Comparison of ENCODE assay signal across 1 cellular context in genomic region chr18:3447035-3447894, GRCh38.
TF ChIP-seq lines count a peak whose summit lies in the region.

No MANE protein-coding gene starts in this region.

TF ChIP-seq in H1, 55 proteins besides CTCF, POLR2A, EP300 and RAD21 (continued from another document):
- TF ChIP-seq TAF7 (optimal IDR thresholded peaks at IDR 0.05; ENCODE audit: borderline replicate concordance, low read depth, low read length) (no peak), NANOG (IDR thresholded peaks at IDR 0.05; ENCODE audit: insufficient read depth, low read depth, low read length, poor library complexity, severe bottlenecking) (no peak), KDM4A (IDR thresholded peaks at IDR 0.05; ENCODE audit: low read depth, low read length, severe bottlenecking) (no peak), ATF2 (IDR thresholded peaks at IDR 0.05; ENCODE audit: low read length) (no peak), BACH1 (IDR thresholded peaks at IDR 0.05; ENCODE audit: low read length) (no peak), CEBPB (IDR thresholded peaks at IDR 0.05; ENCODE audit: low read depth, low read length) (no peak), SP1 (IDR thresholded peaks at IDR 0.05; ENCODE audit: low read depth, low read length) (0 out of 2 replicates have a peak, but pooled peaks have one; percentile 7), ATF3 (IDR thresholded peaks at IDR 0.05; ENCODE audit: insufficient read depth, low read depth, low read length) (no peak), HDAC6 (IDR thresholded peaks at IDR 0.05; ENCODE audit: low read depth, low read length) (no peak), USF2 (IDR thresholded peaks at IDR 0.05; ENCODE audit: low read length) (no peak), CHD2 (IDR thresholded peaks at IDR 0.05; ENCODE audit: low read length) (no peak), RXRA (IDR thresholded peaks at IDR 0.05; ENCODE audit: insufficient read depth, low read depth, low read length) (no peak)
